Comparison of ENCODE assay signal across 9 cellular contexts in the genomic region with DNA sequence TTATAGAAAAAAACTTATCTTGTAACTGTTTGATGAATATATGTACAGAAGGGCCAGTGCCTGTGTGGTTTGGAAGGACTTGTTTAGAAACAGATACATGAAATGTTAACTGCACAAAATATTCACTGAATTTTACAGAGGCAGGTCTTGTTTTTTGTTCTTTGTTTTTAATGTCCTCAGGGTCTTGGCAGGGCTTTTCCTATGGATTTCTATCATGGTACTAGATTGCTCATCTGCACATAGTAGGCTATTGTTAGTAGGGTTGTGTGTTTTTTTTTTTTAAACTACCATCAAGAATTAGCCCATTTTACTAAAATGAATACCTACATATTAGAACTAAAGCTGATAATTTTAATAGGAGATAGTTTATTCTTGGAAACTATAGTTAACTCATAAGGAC.
"Had no signal": no experiment of that assay in that cellular context is flagged by ENCODE, and none has a peak within 500 bp of the region (broad histone marks: within the 10 kb centered on the region; RNA-seq: fewer than 3 reads in every experiment).

No MANE protein-coding gene starts in this region.

- H3K27ac Mint-ChIP-seq: GM23338, HFFc6 had no signal

- DNase-seq: GM23248, GOT3, H7, H9, HCEC 1CT, HFFc6 had no signal

- H3K4me3 Mint-ChIP-seq: GM23338, H9, HFFc6 had no signal

- ATAC-seq: GM23338, HCT116 had no signal

- H3K27ac ChIP-seq: GM23248 had no signal

- H3K4me3 ChIP-seq: GM23248, GM23338, HAP-1 had no signal
